Comparison of ENCODE assay signal across 27 cellular contexts in genomic region chr21:41869771-41870170, GRCh38.
"Had no signal": no experiment of that assay in that cellular context is flagged by ENCODE, and none has a peak within 500 bp of the region (broad histone marks: within the 10 kb centered on the region; RNA-seq: fewer than 3 reads in every experiment).

No MANE protein-coding gene starts in this region.

- H3K27ac ChIP-seq: brain microvascular endothelial cell, cardiac muscle cell, KMS-11, VCaP had no signal

- H3K9me3 Mint-ChIP-seq: activated naive CD4-positive, alpha-beta T cell treated with anti-CD3 and anti-CD28 coated beads, Interleukin-2, amount 50 U/mL, for 72 hours; activated T-cell treated with anti-CD3 and anti-CD28 coated beads, Interleukin-2, amount 50 U/mL, for 4 hours; T-cell had no signal

- H3K4me2 ChIP-seq: KMS-11 had no signal

- H3K27me3 ChIP-seq: brain microvascular endothelial cell, cardiac muscle cell, MG63 had no signal

- H3K27ac Mint-ChIP-seq: activated CD8-positive, alpha-beta memory T cell treated with anti-CD3 and anti-CD28 coated beads, Interleukin-2, amount 10 ng/mL, durations not matched to agents 7 days and 5 days; activated naive CD4-positive, alpha-beta T cell treated with anti-CD3 and anti-CD28 coated beads, Interleukin-2, amount 50 U/mL, for 72 hours; T-cell had no signal

- H3K36me3 Mint-ChIP-seq: activated CD8-positive, alpha-beta memory T cell treated with anti-CD3 and anti-CD28 coated beads, Interleukin-2, amount 10 ng/mL, durations not matched to agents 7 days and 5 days; activated naive CD4-positive, alpha-beta T cell treated with anti-CD3 and anti-CD28 coated beads, Interleukin-2, amount 50 U/mL, for 72 hours had no signal

- H3K4me3 ChIP-seq: cardiac muscle cell, MG63 had no signal

- DNase-seq: activated CD4-positive, alpha-beta T cell treated with anti-CD3 and anti-CD28 coated beads for 48 hours; activated CD4-positive, alpha-beta T cell treated with anti-CD3 and anti-CD28 coated beads, Interleukin-2, amount 50 U/mL, for 4 hours; activated CD4-positive, CD25-positive, alpha-beta regulatory T cell treated with anti-CD3 and anti-CD28 coated beads, Interleukin-2, amount 50 U/mL, for 72 hours; activated CD8-positive, alpha-beta memory T cell treated with anti-CD3 and anti-CD28 coated beads, Interleukin-2, amount 10 ng/mL, durations not matched to agents 7 days and 5 days; activated effector memory CD4-positive, alpha-beta T cell treated with anti-CD3 and anti-CD28 coated beads, Interleukin-2, amount 50 U/mL, for 16 hours; activated naive CD4-positive, alpha-beta T cell treated with Interleukin-2 at 50 U/mL for 16 hours; activated T-cell treated with anti-CD3 and anti-CD28 coated beads, Interleukin-2, amount 50 U/mL, for 4 hours; amygdala; brain microvascular endothelial cell; MG63; MV-4-11; NCI-H1105; NCI-H1436; NCI-H1694 treated with DMSO at 0.1 percent for 48 hours; NCI-H2029 treated with DMSO at 0.1 percent for 48 hours; NCI-H510A treated with DMSO at 0.1 percent for 48 hours; NCI-H69; NK-92 treated with Interleukin-12 subunit alpha and Interleukin-12 subunit beta, amount 100 ng/mL, for 24 hours; PC-3; SHP77 treated with DMSO at 0.1 percent for 48 hours; T-cell; T-helper 2 cell; T1000 had no signal

- H3K4me3 Mint-ChIP-seq: activated CD8-positive, alpha-beta memory T cell treated with anti-CD3 and anti-CD28 coated beads, Interleukin-2, amount 10 ng/mL, durations not matched to agents 7 days and 5 days; activated T-cell treated with anti-CD3 and anti-CD28 coated beads, Interleukin-2, amount 50 U/mL, for 4 hours; T-cell had no signal

- H3K36me3 ChIP-seq: brain microvascular endothelial cell, cardiac muscle cell had no signal

- H3K9me3 ChIP-seq: MG63 had no signal

- H3K27me3 Mint-ChIP-seq: activated CD8-positive, alpha-beta memory T cell treated with anti-CD3 and anti-CD28 coated beads, Interleukin-2, amount 10 ng/mL, durations not matched to agents 7 days and 5 days; T-cell had no signal

- ATAC-seq: activated CD8-positive, alpha-beta memory T cell treated with anti-CD3 and anti-CD28 coated beads, Interleukin-2, amount 10 ng/mL, durations not matched to agents 7 days and 5 days; activated naive CD4-positive, alpha-beta T cell treated with anti-CD3 and anti-CD28 coated beads, Interleukin-2, amount 50 U/mL, for 72 hours; activated T-cell treated with anti-CD3 and anti-CD28 coated beads, Interleukin-2, amount 50 U/mL, for 4 hours; PC-3; T-cell had no signal
